Comparison of ENCODE assay signal across 8 cellular contexts in genomic region chr20:35767683-35768402, GRCh38. TPM values are rescaled to one million over a fixed set of nuclear protein-coding genes. Genes with fewer than 3 reads are reported as not detected.
DNase-seq lines count a peak whose midpoint lies in the region; ATAC-seq and TF ChIP-seq lines count a peak whose summit lies in the region.
"Not testable (repeated sequence)": the region's sequence is repeated elsewhere in the genome, so short reads cannot be mapped to it uniquely, and the experiment has no call there.

No MANE protein-coding gene starts in this region.

- not testable (repeated sequence) for H3K79me2 ChIP-seq in SU-DHL-6 (ENCODE audit: insufficient read depth, low read length); fibroblast of lung (ENCODE audit: control insufficient read depth, insufficient read depth, low read length)

- H3K9me3 ChIP-seq in SU-DHL-6 (ENCODE audit: insufficient read depth, low read length); fibroblast of lung (ENCODE audit: control insufficient read depth, insufficient read depth, low read depth, low read length): not testable (repeated sequence)

- not testable (repeated sequence) for H3K9me2 ChIP-seq in SU-DHL-6 (replicated peaks; ENCODE audit: insufficient read depth, low read length)

- peak overlapping the region; percentile 74 for H3K27ac ChIP-seq in SU-DHL-6 (ENCODE audit: low read depth, low read length)
- H3K27ac ChIP-seq in fibroblast of lung (ENCODE audit: insufficient read depth, low read length) = peak overlapping the region; percentile 85

- not testable (repeated sequence) for H4K20me1 ChIP-seq in SU-DHL-6 (ENCODE audit: low read depth, low read length); fibroblast of lung (ENCODE audit: control insufficient read depth, extremely low read depth, insufficient read depth, low read length)

- H3K4me2 ChIP-seq in SU-DHL-6 (ENCODE audit: low read depth, low read length, poor library complexity, severe bottlenecking) (peak overlapping the region; percentile 60), fibroblast of lung (ENCODE audit: extremely low read depth, insufficient read depth, low read length) (peak overlapping the region; percentile 50)

- H3K9ac ChIP-seq in SU-DHL-6 (ENCODE audit: low read length) = peak overlapping the region; percentile 45
- H3K9ac ChIP-seq in fibroblast of lung (ENCODE audit: insufficient read depth, low read length) = peak overlapping the region; percentile 13

- ATAC-seq in GM19397 (IDR thresholded peaks at IDR 0.05; ENCODE audit: unreplicated experiment) (peak; percentile 42), HG03432 (IDR thresholded peaks at IDR 0.05; ENCODE audit: unreplicated experiment) (peak; percentile 42)

- H3F3A ChIP-seq in SU-DHL-6 (ENCODE audit: insufficient read depth) = peaks cover 20% of the 10 kb centered on the region

- not testable (repeated sequence) for H3K27me3 ChIP-seq in SU-DHL-6 (ENCODE audit: low read length); fibroblast of lung (ENCODE audit: control insufficient read depth, insufficient read depth, low read length)

- not testable (repeated sequence) for H3K36me3 ChIP-seq in SU-DHL-6 (ENCODE audit: low read length); fibroblast of lung (ENCODE audit: control insufficient read depth, insufficient read depth, low read length)

- H3K4me1 ChIP-seq in fibroblast of lung (ENCODE audit: control insufficient read depth, extremely low read depth, insufficient read depth, low read length) = peaks cover 17% of the 10 kb centered on the region

- not testable (repeated sequence) for TF ChIP-seq CTCF in SU-DHL-6 (IDR thresholded peaks at IDR 0.05; ENCODE audit: insufficient read depth, low read length, poor library complexity, severe bottlenecking); fibroblast of lung (conservative IDR thresholded peaks at IDR 0.05 in 1 of 2, IDR thresholded peaks at IDR 0.05 in 1 of 2; ENCODE audit: low read depth in 1 of 2, low read length in 2 of 2)

- H3K4me3 ChIP-seq in SU-DHL-6 (ENCODE audit: insufficient read depth, low read length, poor library complexity, severe bottlenecking); fibroblast of lung (replicated peaks in 1 of 4; ENCODE audit: control extremely low read depth in 1 of 4, insufficient read depth in 1 of 4, low read depth in 3 of 4, low read length in 4 of 4): not testable (repeated sequence)

- peak overlapping the region; percentile 94 for H2AFZ ChIP-seq in SU-DHL-6 (ENCODE audit: low read depth, low read length, severe bottlenecking)
- peak overlapping the region; percentile 91 for H2AFZ ChIP-seq in fibroblast of lung (ENCODE audit: low read length)

- DNase-seq in CD1c-positive myeloid dendritic cell (ENCODE audit: extremely low spot score) (peak; percentile 71), fibroblast of lung (ENCODE audit: low read depth in 2 of 2) (peak in 1 of 2 donors; percentile 25), mucosa of gallbladder (ENCODE audit: low spot score) (peak; percentile 66)
- peak; percentile 87 for DNase-seq in activated effector memory CD4-positive, alpha-beta T cell treated with anti-CD3 and anti-CD28 coated beads, Interleukin-2, amount 50 U/mL, for 16 hours
- DNase-seq in stimulated activated CD4-positive, alpha-beta T cell treated with anti-CD3 and anti-CD28 coated beads, TNF-alpha, amount 100 ng/mL, for 24 hours (ENCODE audit: low read depth in 3 of 3) = peak in 2 of 3 experiments; percentile 29 to 43

RNA-seq across cellular contexts. Expression of gene PHF20, which starts 4.0 kb away (rescaled TPM):
- total RNA-seq in fibroblast of lung = 28.2 and 40.1 TPM in 2 replicates
- 31.4 and 32.5 TPM in 2 replicates for polyA plus RNA-seq in fibroblast of lung
- polyA plus RNA-seq in fibroblast of lung (2012) = 24.4 and 29.6 TPM in 2 replicates
- polyA minus RNA-seq in fibroblast of lung (ENCODE audit: low replicate concordance) = 49.2 and 74.5 TPM in 2 replicates
- total RNA-seq in mucosa of gallbladder = 44.4 TPM

RNA-seq across cellular contexts. Expression of gene RBM39, which starts 25.8 kb away (rescaled TPM):
- total RNA-seq in fibroblast of lung = 462 and 465 TPM in 2 replicates
- 43.1 and 57.7 TPM in 2 replicates for polyA plus RNA-seq in fibroblast of lung
- 113 and 118 TPM in 2 replicates for polyA plus RNA-seq in fibroblast of lung (2012)
- 30.1 and 48.9 TPM in 2 replicates for polyA minus RNA-seq in fibroblast of lung (ENCODE audit: low replicate concordance)
- 288 TPM for total RNA-seq in mucosa of gallbladder
